14 cellular contexts compared by ENCODE assay signal in genomic region chr15:87527416-87527815, GRCh38.
A peak's percentile ranks its signal among the peaks of the same experiment; 100 is the strongest.
DNase-seq lines count a peak whose midpoint lies in the region; ATAC-seq and FAIRE-seq lines count a peak whose summit lies in the region.
"Had no signal": no experiment of that assay in that cellular context is flagged by ENCODE, and none has a peak within 500 bp of the region (broad histone marks: within the 10 kb centered on the region; RNA-seq: fewer than 3 reads in every experiment).

No MANE protein-coding gene starts in this region.

- DNase-seq in SHP77 (lab: John Stamatoyannopoulos, UW): peak; percentile 27 to 59
- DNase-seq in SHP77 treated with DMSO at 0.1 percent for 48 hours (lab: John Stamatoyannopoulos, UW): no peak
- DNase-seq in RKO (ENCODE audit: low spot score): peak; percentile 8
- DNase-seq in glomerular visceral epithelial cell (ENCODE audit: extremely low spot score): peak; percentile 79
- DNase-seq in urothelium cell line (ENCODE audit: low spot score): peak; percentile 86
- DNase-seq in NCI-H1694 (lab: John Stamatoyannopoulos, UW): no peak
- DNase-seq in SW 1271 (lab: John Stamatoyannopoulos, UW): no peak
- DNase-seq: activated B cell treated with CpG ODN at 0.5 μM for 24 hours; activated naive CD4-positive, alpha-beta T cell; effector CD4-positive, alpha-beta T cell; foreskin fibroblast; NCI-H2107; nucleus accumbens had no signal

- ATAC-seq in HG02870 (IDR thresholded peaks at IDR 0.05; ENCODE audit: unreplicated experiment): no peak

- no peak for FAIRE-seq in urothelium cell line (lab: Jason Lieb, UNC)

Comparison
In these comparisons a context has a peak if more than half of its experiments do, and no peak if none do; other contexts are left out.
1. DNase-seq: peak in SHP77 (2 of 2), RKO (single experiment), glomerular visceral epithelial cell (single experiment) and urothelium cell line (single experiment); none in SHP77 treated with DMSO at 0.1 percent for 48 hours (single experiment), NCI-H1694 (single experiment) and SW 1271 (0 of 2).